ENCODE assay signal across 12 cellular contexts in the genomic region with DNA sequence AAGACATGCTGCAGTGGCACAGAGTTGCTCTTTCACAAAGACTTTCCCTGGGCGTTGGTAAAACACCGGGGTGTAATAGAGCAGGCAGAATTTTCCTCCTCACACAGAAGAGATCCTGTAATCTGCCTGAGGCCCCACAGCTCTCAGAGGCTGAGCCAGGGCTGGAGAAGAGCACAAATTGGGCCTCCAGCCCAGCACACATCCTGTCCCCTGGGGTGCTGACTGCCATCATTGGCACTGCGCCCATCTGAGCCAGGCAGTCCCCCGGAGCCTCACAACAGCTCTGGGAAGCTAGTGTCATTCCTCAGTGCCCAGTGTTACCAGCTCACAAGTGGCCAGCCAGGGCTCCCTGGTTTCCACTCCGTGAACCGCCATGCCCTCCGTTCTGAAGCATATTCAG.
A peak's percentile ranks its signal among the peaks of the same experiment; 100 is the strongest.
DNase-seq lines count a peak whose midpoint lies in the region; ATAC-seq and TF ChIP-seq lines count a peak whose summit lies in the region.
"Had no signal": no experiment of that assay in that cellular context is flagged by ENCODE, and none has a peak within 500 bp of the region (broad histone marks: within the 10 kb centered on the region; RNA-seq: fewer than 3 reads in every experiment).

No MANE protein-coding gene starts in this region.

- H3K4me1 ChIP-seq in DND-41 (ENCODE audit: insufficient read depth, low read length) (peaks cover 48% of the 10 kb centered on the region), lung (ENCODE audit: control insufficient read depth in 2 of 2, insufficient read depth in 2 of 2, low read length in 2 of 2) (peaks cover 21 to 34% of the 10 kb centered on the region in 2 donors)

- peaks cover 23% of the 10 kb centered on the region for H3K36me3 Mint-ChIP-seq in endothelial cell (ENCODE audit: low read depth, unreplicated experiment)
- peaks cover 57% of the 10 kb centered on the region for H3K36me3 Mint-ChIP-seq in activated CD4-positive, alpha-beta T cell treated with anti-CD3 and anti-CD28 coated beads, Interleukin-2, amount 10 ng/mL, durations not matched to agents 7 days and 5 days (ENCODE audit: low read depth)

- peaks cover 5% of the 10 kb centered on the region; the same call in 1 of the 2 replicates for H3K79me2 ChIP-seq in DND-41 (ENCODE audit: insufficient read depth, low read length)

- H3K27me3 ChIP-seq in DND-41 (ENCODE audit: insufficient read depth, low read length, poor library complexity) (no peaks in the 10 kb centered on the region), lung (ENCODE audit: control insufficient read depth, insufficient read depth) (no peaks in the 10 kb centered on the region)
- H3K27me3 ChIP-seq: stomach had no signal

- peak; percentile 47 for DNase-seq in DND-41
- DNase-seq in NCI-H146 treated with DMSO at 0.1 percent for 48 hours (lab: John Stamatoyannopoulos, UW; ENCODE audit: unreplicated experiment), result peak; percentile 57
- peak; percentile 47 for DNase-seq in astrocyte of the spinal cord (ENCODE audit: low read depth, low spot score)
- no peak for DNase-seq in lung (ENCODE audit: low spot score)
- no peak for DNase-seq in endothelial cell (ENCODE audit: low spot score)
- DNase-seq in middle frontal gyrus (ENCODE audit: extremely low spot score, low spot score), result no peak
- no peak for DNase-seq in activated CD4-positive, alpha-beta T cell treated with anti-CD3 and anti-CD28 coated beads, Interleukin-2, amount 10 ng/mL, durations not matched to agents 7 days and 5 days
- DNase-seq: activated gamma-delta T cell, lower lobe of right lung, stomach had no signal

- H4K20me1 ChIP-seq in DND-41 (ENCODE audit: insufficient read depth, low read length), result no peaks in the 10 kb centered on the region

- no peak overlapping the region for H3K9ac ChIP-seq in DND-41 (ENCODE audit: low read depth, low read length)

- POLR2A ChIA-PET in activated CD4-positive, alpha-beta T cell treated with anti-CD3 and anti-CD28 coated beads, Interleukin-2, amount 10 ng/mL, durations not matched to agents 7 days and 5 days (lab: Charles Lee), result no interaction called here

- no peak overlapping the region for H3K4me3 Mint-ChIP-seq in endothelial cell (ENCODE audit: unreplicated experiment)
- H3K4me3 Mint-ChIP-seq in activated CD4-positive, alpha-beta T cell treated with anti-CD3 and anti-CD28 coated beads, Interleukin-2, amount 10 ng/mL, durations not matched to agents 7 days and 5 days, result no peak overlapping the region

- H3K9me3 Mint-ChIP-seq in endothelial cell (ENCODE audit: unreplicated experiment), result no peaks in the 10 kb centered on the region
- H3K9me3 Mint-ChIP-seq in activated CD4-positive, alpha-beta T cell treated with anti-CD3 and anti-CD28 coated beads, Interleukin-2, amount 10 ng/mL, durations not matched to agents 7 days and 5 days, result no peaks in the 10 kb centered on the region

- H3K4me3 ChIP-seq in DND-41 (ENCODE audit: low read depth in 1 of 2, low read length in 2 of 2) (no peak overlapping the region), astrocyte of the spinal cord (ENCODE audit: low read depth, low read length) (no peak overlapping the region), lung (no peak overlapping the region)
- H3K4me3 ChIP-seq: lower lobe of right lung, stomach had no signal

- peaks cover 15% of the 10 kb centered on the region for H3K27me3 Mint-ChIP-seq in endothelial cell (ENCODE audit: unreplicated experiment)
- H3K27me3 Mint-ChIP-seq in activated CD4-positive, alpha-beta T cell treated with anti-CD3 and anti-CD28 coated beads, Interleukin-2, amount 10 ng/mL, durations not matched to agents 7 days and 5 days, result no peaks in the 10 kb centered on the region

- 70 to 72% methylated on average over 7 of the region's 7 CpGs for WGBS in lung, 2 donors

- CTCF ChIA-PET in activated CD4-positive, alpha-beta T cell treated with anti-CD3 and anti-CD28 coated beads, Interleukin-2, amount 10 ng/mL, durations not matched to agents 7 days and 5 days (lab: Charles Lee), result interaction anchor here (0.7 to 1.5 kb wide), 3 partner anchors 13 to 89 kb away, joined by 3 to 4 read pairs (median 3); no protein-coding TSS in a partner anchor

- in situ Hi-C loops in astrocyte of the spinal cord (cut with HindIII; ENCODE audit: low sequenced_read_pairs), result no loop called here

- no peak overlapping the region for H3K27ac Mint-ChIP-seq in endothelial cell (ENCODE audit: unreplicated experiment)
- no peak overlapping the region for H3K27ac Mint-ChIP-seq in activated CD4-positive, alpha-beta T cell treated with anti-CD3 and anti-CD28 coated beads, Interleukin-2, amount 10 ng/mL, durations not matched to agents 7 days and 5 days

- ATAC-seq in DND-41 (ENCODE audit: insufficient read depth, low read depth), result 0 out of 3 replicates have a peak, but pooled peaks have one; percentile 20
- no peak for ATAC-seq in lung (ENCODE audit: insufficient read depth, low FRiP score)
- ATAC-seq in GM19395 (IDR thresholded peaks at IDR 0.05; ENCODE audit: unreplicated experiment), result no peak
- ATAC-seq: esophagus mucosa, lower lobe of right lung had no signal

- H3K9me3 ChIP-seq in DND-41 (ENCODE audit: insufficient read depth, low read length, severe bottlenecking), result no peaks in the 10 kb centered on the region
- H3K9me3 ChIP-seq in lung (ENCODE audit: control insufficient read depth in 2 of 2, insufficient read depth in 1 of 2, low read length in 1 of 2), result no peaks in the 10 kb centered on the region
- H3K9me3 ChIP-seq: lower lobe of right lung, stomach had no signal

- TF ChIP-seq CTCF in DND-41 (IDR thresholded peaks at IDR 0.05; ENCODE audit: borderline replicate concordance, extremely low read depth, low read length, poor library complexity, severe bottlenecking) (no peak), astrocyte of the spinal cord (IDR thresholded peaks at IDR 0.05; ENCODE audit: low read depth, low read length) (no peak), lung (IDR thresholded peaks at IDR 0.05; ENCODE audit: control extremely low read depth, extremely low read depth) (no peak), endothelial cell (IDR thresholded peaks at IDR 0.05; ENCODE audit: unreplicated experiment) (no peak)

- peak overlapping the region; percentile 55 for H3K27ac ChIP-seq in DND-41 (ENCODE audit: low read length)
- peak overlapping the region; percentile 16 to 55 for H3K27ac ChIP-seq in lung (ENCODE audit: low read depth in 1 of 2, low read length in 1 of 2)
- H3K27ac ChIP-seq: lower lobe of right lung had no signal

- H2AFZ ChIP-seq in DND-41 (ENCODE audit: low read depth, low read length), result no peak overlapping the region

- H3K36me3 ChIP-seq in DND-41 (ENCODE audit: insufficient read depth, low read length) (peaks cover 22% of the 10 kb centered on the region), lung (ENCODE audit: control insufficient read depth in 2 of 2, insufficient read depth in 2 of 2, low read length in 2 of 2) (peaks cover 0 to under 1% of the 10 kb centered on the region in 2 donors)
- H3K36me3 ChIP-seq: lower lobe of right lung had no signal

- H3K4me2 ChIP-seq in DND-41 (ENCODE audit: insufficient read depth, low read length), result no peak overlapping the region

- peaks cover 68% of the 10 kb centered on the region for H3K4me1 Mint-ChIP-seq in endothelial cell (ENCODE audit: unreplicated experiment)
- H3K4me1 Mint-ChIP-seq in activated CD4-positive, alpha-beta T cell treated with anti-CD3 and anti-CD28 coated beads, Interleukin-2, amount 10 ng/mL, durations not matched to agents 7 days and 5 days, result peaks cover 87% of the 10 kb centered on the region

Comparison
In these comparisons a context has a peak if more than half of its experiments do, and no peak if none do; other contexts are left out.
1. DNase-seq: peak in DND-41 (single experiment), NCI-H146 treated with DMSO at 0.1 percent for 48 hours (single experiment) and astrocyte of the spinal cord (single experiment); none in lung (single experiment), endothelial cell (single experiment), middle frontal gyrus (single experiment) and activated CD4-positive, alpha-beta T cell treated with anti-CD3 and anti-CD28 coated beads, Interleukin-2, amount 10 ng/mL, durations not matched to agents 7 days and 5 days (single experiment).